Comparison of ENCODE assay signal across 8 cellular contexts in the genomic region with DNA sequence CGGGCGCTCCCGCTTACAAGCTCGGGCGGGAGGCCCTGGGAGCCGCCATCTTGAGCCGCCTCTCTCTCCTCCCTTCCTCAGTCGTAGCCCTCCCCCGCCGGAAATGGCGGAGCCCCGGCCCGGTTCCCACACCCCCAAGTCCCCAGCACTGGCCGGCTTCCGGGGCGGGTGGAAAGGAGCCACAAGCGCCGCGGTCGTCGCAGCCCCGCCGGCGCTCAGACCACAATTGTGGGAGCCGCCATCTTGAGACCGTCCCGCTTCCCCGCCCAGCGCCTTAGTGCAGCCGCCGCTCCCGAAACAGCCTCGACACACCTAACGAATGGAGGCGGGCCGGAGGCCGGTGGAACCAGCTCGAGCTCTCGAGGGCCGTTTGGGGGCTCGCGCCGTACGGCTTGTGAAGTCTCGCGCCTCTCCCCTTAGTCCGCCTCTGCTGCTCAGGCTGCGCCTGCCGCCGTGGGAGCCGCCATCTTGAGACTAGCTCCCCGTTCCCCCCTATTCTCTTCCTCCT.
DNase-seq lines count a peak whose midpoint lies in the region; ATAC-seq and TF ChIP-seq lines count a peak whose summit lies in the region.

No MANE protein-coding gene starts in this region.

- H3K4me3 Mint-ChIP-seq in nephron progenitor cell: peak overlapping the region; percentile 100
- peak overlapping the region; percentile 97 for H3K4me3 Mint-ChIP-seq in stimulated activated naive CD8-positive, alpha-beta T cell treated with anti-CD3 and anti-CD28 coated beads, Interleukin-15, Interleukin-2, amounts not matched to agents 100 ng/mL and 50 ng/mL, for 24 hours

- DNase-seq in DMS114 treated with DMSO at 0.1 percent for 48 hours (lab: John Stamatoyannopoulos, UW; ENCODE audit: unreplicated experiment): peak; percentile 13
- peak; percentile 94 for DNase-seq in KBM-7
- DNase-seq in RWPE1 (ENCODE audit: low spot score): peak; percentile 67
- peak; percentile 89 for DNase-seq in activated T-helper 9 cell treated with anti-CD3 and anti-CD28 coated beads, Interleukin-2, amount 50 U/mL, for 16 hours (ENCODE audit: low read depth)
- peak; percentile 86 for DNase-seq in fibroblast of pulmonary artery (ENCODE audit: low read depth)
- DNase-seq in nephron progenitor cell: peak; percentile 84

- in situ Hi-C loops in KBM-7 (cut with MboI; ENCODE audit: low pct_unique_long_range_greater_than_20kb, low sequenced_read_pairs): no loop called here

- H3K36me3 Mint-ChIP-seq in nephron progenitor cell (ENCODE audit: low read depth): peaks cover 5% of the 10 kb centered on the region
- H3K36me3 Mint-ChIP-seq in stimulated activated naive CD8-positive, alpha-beta T cell treated with anti-CD3 and anti-CD28 coated beads, Interleukin-15, Interleukin-2, amounts not matched to agents 100 ng/mL and 50 ng/mL, for 24 hours (ENCODE audit: low read depth): peaks cover 18% of the 10 kb centered on the region

- H3K27me3 Mint-ChIP-seq in nephron progenitor cell (ENCODE audit: low read depth, poor library complexity): peaks cover 3% of the 10 kb centered on the region
- no peaks in the 10 kb centered on the region for H3K27me3 Mint-ChIP-seq in stimulated activated naive CD8-positive, alpha-beta T cell treated with anti-CD3 and anti-CD28 coated beads, Interleukin-15, Interleukin-2, amounts not matched to agents 100 ng/mL and 50 ng/mL, for 24 hours

- TF ChIP-seq CTCF in RWPE1 (conservative IDR thresholded peaks at IDR 0.05; ENCODE audit: low read depth) (no peak), fibroblast of pulmonary artery (IDR thresholded peaks at IDR 0.05; ENCODE audit: low read length, missing control alignments) (no peak), nephron progenitor cell (IDR thresholded peaks at IDR 0.05) (no peak)

- H3K9me3 Mint-ChIP-seq in nephron progenitor cell: peaks cover 4% of the 10 kb centered on the region
- H3K9me3 Mint-ChIP-seq in stimulated activated naive CD8-positive, alpha-beta T cell treated with anti-CD3 and anti-CD28 coated beads, Interleukin-15, Interleukin-2, amounts not matched to agents 100 ng/mL and 50 ng/mL, for 24 hours: no peaks in the 10 kb centered on the region

- H3K27ac Mint-ChIP-seq in nephron progenitor cell: peak overlapping the region; percentile 100
- peak overlapping the region; percentile 100 for H3K27ac Mint-ChIP-seq in stimulated activated naive CD8-positive, alpha-beta T cell treated with anti-CD3 and anti-CD28 coated beads, Interleukin-15, Interleukin-2, amounts not matched to agents 100 ng/mL and 50 ng/mL, for 24 hours

- peak overlapping the region; percentile 97 for H3K27ac ChIP-seq in RWPE1

- peak; percentile 41 for ATAC-seq in GM21529 (IDR thresholded peaks at IDR 0.05; ENCODE audit: unreplicated experiment)

- peak overlapping the region; percentile 89 for H3K4me3 ChIP-seq in fibroblast of pulmonary artery (replicated peaks; ENCODE audit: low read depth, low read length)

- CTCF ChIA-PET in RWPE1 (lab: Yijun Ruan, JAX): interaction anchor here (0.7 kb wide), 1 partner anchor 42 kb away, joined by 3 read pairs; no protein-coding TSS in a partner anchor

- H3K4me1 Mint-ChIP-seq in nephron progenitor cell: peaks cover 58% of the 10 kb centered on the region
- peaks cover 46% of the 10 kb centered on the region for H3K4me1 Mint-ChIP-seq in stimulated activated naive CD8-positive, alpha-beta T cell treated with anti-CD3 and anti-CD28 coated beads, Interleukin-15, Interleukin-2, amounts not matched to agents 100 ng/mL and 50 ng/mL, for 24 hours (ENCODE audit: low read depth)

- POLR2A ChIA-PET in RWPE1 (lab: Yijun Ruan, JAX; ENCODE audit: low non-redundant PET): no interaction called here

Comparison
In these comparisons a context has a peak if more than half of its experiments do, and no peak if none do; other contexts are left out.
1. Peak in every context shown above with its lines: DNase-seq, ATAC-seq, H3K4me3 ChIP-seq and H3K27ac ChIP-seq.
2. DNase-seq: peak in every context shown above with its lines; median percentile 94 in KBM-7; 89 in activated T-helper 9 cell treated with anti-CD3 and anti-CD28 coated beads, Interleukin-2, amount 50 U/mL, for 16 hours; 86 in fibroblast of pulmonary artery; 84 in nephron progenitor cell; 67 in RWPE1; 13 in DMS114 treated with DMSO at 0.1 percent for 48 hours.